In the genomic region with DNA sequence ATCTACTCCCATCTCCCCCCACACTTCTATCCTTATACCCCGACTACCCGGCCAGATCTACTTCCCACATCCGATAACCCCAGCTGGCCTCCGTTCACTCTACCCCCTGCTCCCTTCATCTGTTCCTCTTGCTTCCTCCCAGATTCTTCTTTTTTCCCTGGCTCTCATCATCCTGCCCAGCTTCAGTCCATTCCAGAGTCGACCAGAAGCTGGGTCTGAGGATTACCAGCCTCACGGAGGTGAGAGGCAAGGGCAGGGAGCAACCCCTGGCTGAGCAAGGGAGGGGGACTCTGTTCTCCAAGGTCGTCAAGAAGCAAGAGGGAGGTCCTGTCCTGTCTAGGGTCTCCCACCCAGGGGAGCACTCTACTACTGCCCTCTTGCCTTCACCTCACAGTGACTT, we compare ENCODE assay signal across 23 cellular contexts.
DNase-seq lines count a peak whose midpoint lies in the region; ATAC-seq and TF ChIP-seq lines count a peak whose summit lies in the region.
"Had no signal": no experiment of that assay in that cellular context is flagged by ENCODE, and none has a peak within 500 bp of the region (broad histone marks: within the 10 kb centered on the region; RNA-seq: fewer than 3 reads in every experiment).

No MANE protein-coding gene starts in this region.

- no peaks in the 10 kb centered on the region for H3K9me3 Mint-ChIP-seq in activated naive CD4-positive, alpha-beta T cell treated with anti-CD3 and anti-CD28 coated beads, Interleukin-2, amount 50 U/mL, for 24 hours
- H3K9me3 Mint-ChIP-seq in activated naive CD4-positive, alpha-beta T cell treated with anti-CD3 and anti-CD28 coated beads, Interleukin-2, amount 10 ng/mL, durations not matched to agents 7 days and 5 days, result no peaks in the 10 kb centered on the region
- no peaks in the 10 kb centered on the region for H3K9me3 Mint-ChIP-seq in dendritic cell treated with granulocyte-macrophage colony-stimulating factor and Interleukin-4, amounts not matched to agents 40 ng/mL and 50 ng/mL, for 4 days
- H3K9me3 Mint-ChIP-seq in stimulated activated effector memory CD8-positive, alpha-beta T cell treated with anti-CD3 and anti-CD28 coated beads, Interleukin-12 subunit alpha, Interleukin-12 subunit beta, amount 100 ng/mL, for 72 hours, result no peaks in the 10 kb centered on the region
- H3K9me3 Mint-ChIP-seq: activated CD4-positive, alpha-beta T cell treated with anti-CD3 and anti-CD28 coated beads, Interleukin-2, amount 10 ng/mL, durations not matched to agents 24 days and 14 days; activated T-helper 1 cell treated with anti-CD3 and anti-CD28 coated beads, Interleukin-12 subunit alpha, Interleukin-12 subunit beta, Interleukin-2, Interleukin-4 antibody, amounts not matched to agents 30 ng/mL and 10 ng/mL and 1 ng/mL, durations not matched to agents 14 hours and 24 hours and 36 hours; T-helper 2 cell treated with Interferon-gamma antibody and Interleukin-4, amounts not matched to agents 5 μg/mL and 100 μg/mL, for 36 hours had no signal

- intact Hi-C loops in dendritic cell treated with granulocyte-macrophage colony-stimulating factor and Interleukin-4, amounts not matched to agents 40 ng/mL and 50 ng/mL, for 4 days (cut with micrococcal nuclease), result no loop called here

- H3K4me3 ChIP-seq in HEK293 (ENCODE audit: low read depth, low read length), result no peak overlapping the region
- H3K4me3 ChIP-seq: A549, stomach, thyroid gland had no signal

- no peak overlapping the region for H3K4me3 Mint-ChIP-seq in activated naive CD4-positive, alpha-beta T cell treated with anti-CD3 and anti-CD28 coated beads, Interleukin-2, amount 50 U/mL, for 24 hours
- H3K4me3 Mint-ChIP-seq in activated naive CD4-positive, alpha-beta T cell treated with anti-CD3 and anti-CD28 coated beads, Interleukin-2, amount 10 ng/mL, durations not matched to agents 7 days and 5 days, result no peak overlapping the region
- H3K4me3 Mint-ChIP-seq in dendritic cell treated with granulocyte-macrophage colony-stimulating factor and Interleukin-4, amounts not matched to agents 40 ng/mL and 50 ng/mL, for 4 days, result no peak overlapping the region
- H3K4me3 Mint-ChIP-seq in stimulated activated effector memory CD8-positive, alpha-beta T cell treated with anti-CD3 and anti-CD28 coated beads, Interleukin-12 subunit alpha, Interleukin-12 subunit beta, amount 100 ng/mL, for 72 hours, result no peak overlapping the region
- H3K4me3 Mint-ChIP-seq: activated CD4-positive, alpha-beta T cell treated with anti-CD3 and anti-CD28 coated beads, Interleukin-2, amount 10 ng/mL, durations not matched to agents 24 days and 14 days; activated CD8-positive, alpha-beta memory T cell treated with anti-CD3 and anti-CD28 coated beads, Interleukin-2, amount 10 ng/mL, durations not matched to agents 7 days and 5 days; activated T-helper 1 cell treated with anti-CD3 and anti-CD28 coated beads, Interleukin-12 subunit alpha, Interleukin-12 subunit beta, Interleukin-2, Interleukin-4 antibody, amounts not matched to agents 30 ng/mL and 10 ng/mL and 1 ng/mL, durations not matched to agents 14 hours and 24 hours and 36 hours; B cell; T-helper 2 cell treated with Interferon-gamma antibody and Interleukin-4, amounts not matched to agents 5 μg/mL and 100 μg/mL, for 36 hours had no signal

- TF ChIP-seq CTCF in HEK293 (tag by site-specific recombination; IDR thresholded peaks at IDR 0.05), result no peak

- no peaks in the 10 kb centered on the region for H3K4me1 ChIP-seq in HEK293 (ENCODE audit: control insufficient read depth, insufficient read depth, low read length)

- ATAC-seq in stimulated activated effector memory CD8-positive, alpha-beta T cell treated with anti-CD3 and anti-CD28 coated beads, Interleukin-12 subunit alpha, Interleukin-12 subunit beta, amount 100 ng/mL, for 72 hours, result no peak
- ATAC-seq in GM19455 (IDR thresholded peaks at IDR 0.05; ENCODE audit: unreplicated experiment), result no peak
- ATAC-seq: A549; activated CD8-positive, alpha-beta memory T cell treated with anti-CD3 and anti-CD28 coated beads, Interleukin-2, amount 10 ng/mL, durations not matched to agents 7 days and 5 days had no signal

- H3K27ac Mint-ChIP-seq in activated naive CD4-positive, alpha-beta T cell treated with anti-CD3 and anti-CD28 coated beads, Interleukin-2, amount 50 U/mL, for 24 hours, result peak overlapping the region; percentile 73
- H3K27ac Mint-ChIP-seq in activated naive CD4-positive, alpha-beta T cell treated with anti-CD3 and anti-CD28 coated beads, Interleukin-2, amount 10 ng/mL, durations not matched to agents 7 days and 5 days, result no peak overlapping the region
- H3K27ac Mint-ChIP-seq in dendritic cell treated with granulocyte-macrophage colony-stimulating factor and Interleukin-4, amounts not matched to agents 40 ng/mL and 50 ng/mL, for 4 days, result peak overlapping the region; percentile 24
- H3K27ac Mint-ChIP-seq in stimulated activated effector memory CD8-positive, alpha-beta T cell treated with anti-CD3 and anti-CD28 coated beads, Interleukin-12 subunit alpha, Interleukin-12 subunit beta, amount 100 ng/mL, for 72 hours, result peak overlapping the region; percentile 79
- H3K27ac Mint-ChIP-seq: activated CD4-positive, alpha-beta T cell treated with anti-CD3 and anti-CD28 coated beads, Interleukin-2, amount 10 ng/mL, durations not matched to agents 24 days and 14 days; activated T-helper 1 cell treated with anti-CD3 and anti-CD28 coated beads, Interleukin-12 subunit alpha, Interleukin-12 subunit beta, Interleukin-2, Interleukin-4 antibody, amounts not matched to agents 30 ng/mL and 10 ng/mL and 1 ng/mL, durations not matched to agents 14 hours and 24 hours and 36 hours had no signal

- peaks cover 45% of the 10 kb centered on the region for H3K4me1 Mint-ChIP-seq in activated naive CD4-positive, alpha-beta T cell treated with anti-CD3 and anti-CD28 coated beads, Interleukin-2, amount 50 U/mL, for 24 hours
- peaks cover 64% of the 10 kb centered on the region for H3K4me1 Mint-ChIP-seq in activated naive CD4-positive, alpha-beta T cell treated with anti-CD3 and anti-CD28 coated beads, Interleukin-2, amount 10 ng/mL, durations not matched to agents 7 days and 5 days
- H3K4me1 Mint-ChIP-seq in dendritic cell treated with granulocyte-macrophage colony-stimulating factor and Interleukin-4, amounts not matched to agents 40 ng/mL and 50 ng/mL, for 4 days (ENCODE audit: low read depth), result peaks cover 64% of the 10 kb centered on the region
- H3K4me1 Mint-ChIP-seq in stimulated activated effector memory CD8-positive, alpha-beta T cell treated with anti-CD3 and anti-CD28 coated beads, Interleukin-12 subunit alpha, Interleukin-12 subunit beta, amount 100 ng/mL, for 72 hours, result peaks cover 61% of the 10 kb centered on the region

- H3K27me3 Mint-ChIP-seq in activated naive CD4-positive, alpha-beta T cell treated with anti-CD3 and anti-CD28 coated beads, Interleukin-2, amount 50 U/mL, for 24 hours, result no peaks in the 10 kb centered on the region
- H3K27me3 Mint-ChIP-seq in activated naive CD4-positive, alpha-beta T cell treated with anti-CD3 and anti-CD28 coated beads, Interleukin-2, amount 10 ng/mL, durations not matched to agents 7 days and 5 days, result no peaks in the 10 kb centered on the region
- H3K27me3 Mint-ChIP-seq in dendritic cell treated with granulocyte-macrophage colony-stimulating factor and Interleukin-4, amounts not matched to agents 40 ng/mL and 50 ng/mL, for 4 days, result no peaks in the 10 kb centered on the region
- H3K27me3 Mint-ChIP-seq: activated CD4-positive, alpha-beta T cell treated with anti-CD3 and anti-CD28 coated beads, Interleukin-2, amount 10 ng/mL, durations not matched to agents 24 days and 14 days; activated CD8-positive, alpha-beta memory T cell treated with anti-CD3 and anti-CD28 coated beads, Interleukin-2, amount 10 ng/mL, durations not matched to agents 7 days and 5 days; B cell had no signal

- no peak for DNase-seq in activated naive CD4-positive, alpha-beta T cell treated with anti-CD3 and anti-CD28 coated beads, Interleukin-2, amount 10 ng/mL, durations not matched to agents 7 days and 5 days
- DNase-seq in stimulated activated effector memory CD8-positive, alpha-beta T cell treated with anti-CD3 and anti-CD28 coated beads, Interleukin-12 subunit alpha, Interleukin-12 subunit beta, amount 100 ng/mL, for 72 hours (ENCODE audit: low spot score in 2 of 2), result no peak
- DNase-seq in D341Med (ENCODE audit: low spot score) (no peak), GDM1 (lab: John Stamatoyannopoulos, UW) (no peak)
- DNase-seq: activated CD4-positive, alpha-beta T cell treated with anti-CD3 and anti-CD28 coated beads, Interleukin-2, amount 10 ng/mL, durations not matched to agents 24 days and 14 days; activated CD8-positive, alpha-beta memory T cell treated with anti-CD3 and anti-CD28 coated beads, Interleukin-2, amount 10 ng/mL, durations not matched to agents 7 days and 5 days; hypothalamus; mesenchymal stem cell; NCI-H146; NCI-H446 treated with DMSO at 0.1 percent for 48 hours; NCI-H82; nucleus accumbens; stomach; thyroid gland had no signal

- CTCF ChIA-PET in activated naive CD4-positive, alpha-beta T cell treated with anti-CD3 and anti-CD28 coated beads, Interleukin-2, amount 10 ng/mL, durations not matched to agents 7 days and 5 days (lab: Charles Lee), result interaction anchor here (1.3 kb wide), 1 partner anchor 13 kb away, joined by 3 read pairs; the partner anchor contains the start of gene RAB13
- CTCF ChIA-PET in HEK293 (lab: Yijun Ruan, JAX), result interaction anchor here (0.6 to 4.1 kb wide), 2 partner anchors 13 to 15 kb away, joined by 3 to 25 read pairs; partner anchors contain the start of gene RAB13

- H3K36me3 Mint-ChIP-seq in activated naive CD4-positive, alpha-beta T cell treated with anti-CD3 and anti-CD28 coated beads, Interleukin-2, amount 50 U/mL, for 24 hours, result peaks cover 17% of the 10 kb centered on the region
- H3K36me3 Mint-ChIP-seq in activated naive CD4-positive, alpha-beta T cell treated with anti-CD3 and anti-CD28 coated beads, Interleukin-2, amount 10 ng/mL, durations not matched to agents 7 days and 5 days, result peaks cover 42% of the 10 kb centered on the region
- H3K36me3 Mint-ChIP-seq in dendritic cell treated with granulocyte-macrophage colony-stimulating factor and Interleukin-4, amounts not matched to agents 40 ng/mL and 50 ng/mL, for 4 days (ENCODE audit: low read depth), result peaks cover 54% of the 10 kb centered on the region
- peaks cover 53% of the 10 kb centered on the region for H3K36me3 Mint-ChIP-seq in stimulated activated effector memory CD8-positive, alpha-beta T cell treated with anti-CD3 and anti-CD28 coated beads, Interleukin-12 subunit alpha, Interleukin-12 subunit beta, amount 100 ng/mL, for 72 hours

- no peaks in the 10 kb centered on the region for H3K9me3 ChIP-seq in HEK293 (ENCODE audit: control insufficient read depth, insufficient read depth, low read depth, low read length)
- H3K9me3 ChIP-seq: A549, stomach, thyroid gland had no signal

- peaks cover 11 to 45% of the 10 kb centered on the region in 2 experiments for H3K36me3 ChIP-seq in HEK293 (ENCODE audit: control insufficient read depth in 2 of 2, insufficient read depth in 1 of 2, low read length in 2 of 2)

- no peak overlapping the region for H3K27ac ChIP-seq in HEK293 (ENCODE audit: extremely low read depth, low read depth, low read length)
- H3K27ac ChIP-seq: A549, HL-60, thyroid gland had no signal

- POLR2A ChIA-PET in HEK293 (lab: Yijun Ruan, JAX), result interaction anchor here (1.5 to 1.8 kb wide), 3 partner anchors 10 to 17 kb away, joined by 5 to 9 read pairs (median 7); partner anchors contain the start of genes CRTC2, RPS27 and SLC39A1
